In genomic region chr1:173714441-173714758, GRCh38 we compare ENCODE assay signal across 9 cellular contexts. TPM values are rescaled to one million over a fixed set of nuclear protein-coding genes. Genes with fewer than 3 reads are reported as not detected.
DNase-seq lines count a peak whose midpoint lies in the region; ATAC-seq, FAIRE-seq and TF ChIP-seq lines count a peak whose summit lies in the region.
"Had no signal": no experiment of that assay in that cellular context is flagged by ENCODE, and none has a peak within 500 bp of the region (broad histone marks: within the 10 kb centered on the region; RNA-seq: fewer than 3 reads in every experiment).

No MANE protein-coding gene starts in this region.

- ATAC-seq in GM18858 (IDR thresholded peaks at IDR 0.05; ENCODE audit: unreplicated experiment) (no peak), GM19463 (IDR thresholded peaks at IDR 0.05; ENCODE audit: unreplicated experiment) (no peak)

- WGBS in ovary, 3 donors: 48 to 53% (median 51%) methylated on average over 3 of the region's 3 CpGs

- H3K9ac ChIP-seq in OCI-LY3 (ENCODE audit: low read length) (peak overlapping the region; percentile 81), endothelial cell of umbilical vein (replicated peaks; ENCODE audit: extremely low read depth, insufficient read depth, low read length) (peak overlapping the region; percentile 14)

- no peaks in the 10 kb centered on the region for H3K9me3 Mint-ChIP-seq in Calu3 (ENCODE audit: low read depth, unreplicated experiment)

- H2AFZ ChIP-seq in OCI-LY3 (ENCODE audit: low read depth, low read length) (peak overlapping the region; percentile 99), endothelial cell of umbilical vein (ENCODE audit: low read depth, low read length) (peak overlapping the region; percentile 100)

- peak overlapping the region; percentile 87 for H3K27ac Mint-ChIP-seq in Calu3 (ENCODE audit: unreplicated experiment)

- TF ChIP-seq EP300 in ovary (IDR thresholded peaks at IDR 0.05): no peak

- no peaks in the 10 kb centered on the region for H4K20me1 ChIP-seq in OCI-LY3 (ENCODE audit: insufficient read depth, low read length)
- no peaks in the 10 kb centered on the region for H4K20me1 ChIP-seq in endothelial cell of umbilical vein (replicated peaks; ENCODE audit: control insufficient read depth, extremely low read depth, insufficient read depth, low read length)

- dilution Hi-C loops in endothelial cell of umbilical vein (cut with MboI; ENCODE audit: extremely low pct_ligation_motif_present, low sequenced_read_pairs): no loop called here

- peak overlapping the region; percentile 92 for H3K4me3 Mint-ChIP-seq in Calu3 (ENCODE audit: low read depth, unreplicated experiment)

- peaks cover 9% of the 10 kb centered on the region for H3K4me1 Mint-ChIP-seq in Calu3 (ENCODE audit: low read depth, unreplicated experiment)

- H3K9me3 ChIP-seq in OCI-LY3 (ENCODE audit: insufficient read depth, low read length) (no peaks in the 10 kb centered on the region), endothelial cell of umbilical vein (replicated peaks; ENCODE audit: control insufficient read depth, insufficient read depth, low read length) (no peaks in the 10 kb centered on the region), ovary (no peaks in the 10 kb centered on the region)

- peaks cover 14% of the 10 kb centered on the region for H3K36me3 Mint-ChIP-seq in Calu3 (ENCODE audit: insufficient read depth, unreplicated experiment)

- H3K4me2 ChIP-seq in OCI-LY3 (ENCODE audit: low read length) (peak overlapping the region; percentile 88), endothelial cell of umbilical vein (ENCODE audit: insufficient read depth, low read length) (peak overlapping the region; percentile 93)

- H3K27me3 Mint-ChIP-seq in Calu3 (ENCODE audit: unreplicated experiment): peaks cover 26% of the 10 kb centered on the region

- TF ChIP-seq POLR2A in endothelial cell of umbilical vein (IDR thresholded peaks at IDR 0.05; ENCODE audit: low read depth, low read length) (no peak), ovary (IDR thresholded peaks at IDR 0.05) (no peak)

- H3K4me3 ChIP-seq in OCI-LY3 (ENCODE audit: low read length) (peak overlapping the region; percentile 91), endothelial cell of umbilical vein (replicated peaks in 1 of 3; ENCODE audit: insufficient read depth in 1 of 3, low read depth in 1 of 3, low read length in 3 of 3) (peak overlapping the region; percentile 75 to 96 (median 92)), ovary (peak overlapping the region; percentile 84)

- H3K36me3 ChIP-seq in OCI-LY3 (replicated peaks; ENCODE audit: low read depth, low read length): no peaks in the 10 kb centered on the region
- no peaks in the 10 kb centered on the region for H3K36me3 ChIP-seq in endothelial cell of umbilical vein (ENCODE audit: control insufficient read depth in 2 of 2, extremely low read depth in 1 of 2, insufficient read depth in 2 of 2, low read length in 2 of 2)
- no peaks in the 10 kb centered on the region for H3K36me3 ChIP-seq in ovary

- peak overlapping the region; percentile 76 for H3K27ac ChIP-seq in OCI-LY3 (ENCODE audit: low read length)
- H3K27ac ChIP-seq in endothelial cell of umbilical vein (ENCODE audit: insufficient read depth, low read depth, low read length): peak overlapping the region; percentile 49
- H3K27ac ChIP-seq in ovary: peak overlapping the region; percentile 83 to 88

- CTCF ChIA-PET in Calu3 (lab: Charles Lee) (interaction anchor here (1.0 to 1.4 kb wide), 7 partner anchors 25 to 283 kb away, joined by 3 to 5 read pairs (median 3); partner anchors contain the start of gene DARS2), endothelial cell of umbilical vein (lab: Charles Lee) (interaction anchor here (0.6 to 2.1 kb wide), 7 partner anchors 25 to 285 kb away, joined by 3 to 10 read pairs (median 6); partner anchors contain the start of genes CENPL and DARS2)

- H3K27me3 ChIP-seq in OCI-LY3 (ENCODE audit: low read depth, low read length) (no peaks in the 10 kb centered on the region), endothelial cell of umbilical vein (ENCODE audit: control insufficient read depth in 2 of 2, insufficient read depth in 2 of 2, low read length in 2 of 2) (peaks cover 4 to 24% of the 10 kb centered on the region in 2 experiments), ovary (no peaks in the 10 kb centered on the region)

- intact Hi-C loops in Calu3 (cut with micrococcal nuclease; ENCODE audit: unreplicated experiment) (loop anchor here (2.0 to 10.0 kb wide), 3 partner anchors 210 to 284 kb away; partner anchors contain the start of gene PRDX6), endothelial cell of umbilical vein (cut with micrococcal nuclease) (loop anchor here (1.0 to 10.0 kb wide), 6 partner anchors 46 to 440 kb away; partner anchors contain the start of genes ANKRD45, CENPL, DARS2 and RABGAP1L), ovary (cut with DNase I) (no loop called here)

- BruUV-seq in Calu3 (replicated peaks; lab: Mats Ljungman, UMichigan) (TSS peak; percentile 74), endothelial cell of umbilical vein (replicated peaks; lab: Mats Ljungman, UMichigan) (TSS peak; percentile 48)

- no peak for DNase-seq in Calu3
- DNase-seq in endothelial cell of umbilical vein (ENCODE audit: low read depth, low spot score): no peak
- DNase-seq in ovary: no peak
- no peak for DNase-seq in hepatic stellate cell (ENCODE audit: low spot score)
- no peak for DNase-seq in NCI-H1417 treated with DMSO at 0.1 percent for 48 hours (lab: John Stamatoyannopoulos, UW)

- FAIRE-seq in endothelial cell of umbilical vein (lab: Jason Lieb, UNC): no peak
- FAIRE-seq: colon had no signal

- H3K4me1 ChIP-seq in OCI-LY3 (ENCODE audit: low read length) (peaks cover 19% of the 10 kb centered on the region), endothelial cell of umbilical vein (ENCODE audit: control insufficient read depth, extremely low read depth, insufficient read depth, low read length) (peaks cover 23% of the 10 kb centered on the region), ovary (ENCODE audit: insufficient read depth) (peaks cover 2% of the 10 kb centered on the region)

- H3K79me2 ChIP-seq in OCI-LY3 (ENCODE audit: low read length) (peaks cover 35% of the 10 kb centered on the region), endothelial cell of umbilical vein (ENCODE audit: control insufficient read depth, insufficient read depth, low read length) (peaks cover 24% of the 10 kb centered on the region)

- no peaks in the 10 kb centered on the region for H3K9me1 ChIP-seq in endothelial cell of umbilical vein (replicated peaks; ENCODE audit: control insufficient read depth, extremely low read depth, insufficient read depth, low read length)

- TF ChIP-seq CTCF in Calu3 (IDR thresholded peaks at IDR 0.05; ENCODE audit: unreplicated experiment): no peak
- TF ChIP-seq CTCF in OCI-LY3 (IDR thresholded peaks at IDR 0.05; ENCODE audit: low read depth, low read length): no peak
- no peak for TF ChIP-seq CTCF in endothelial cell of umbilical vein (IDR thresholded peaks at IDR 0.05; ENCODE audit: extremely low read depth in 1 of 2, insufficient read depth in 1 of 2, low read depth in 1 of 2, low read length in 2 of 2)
- TF ChIP-seq CTCF in ovary (IDR thresholded peaks at IDR 0.05): no peak

- POLR2A ChIA-PET in endothelial cell of umbilical vein (lab: Charles Lee): interaction anchor here (0.5 to 1.0 kb wide), 2 partner anchors 8 to 154 kb away, joined by 3 to 4 read pairs; partner anchors contain the start of genes GAS5 and ZBTB37

TF ChIP-seq in endothelial cell of umbilical vein, 7 proteins besides CTCF, POLR2A, EP300 and RAD21:
- TF ChIP-seq GATA2 (IDR thresholded peaks at IDR 0.05; ENCODE audit: insufficient read depth, insufficient read length, low read depth, low read length) (no peak), POLR2AphosphoS5 (IDR thresholded peaks at IDR 0.05; ENCODE audit: insufficient read depth, low read depth, low read length) (no peak), FOS (IDR thresholded peaks at IDR 0.05; ENCODE audit: borderline replicate concordance, insufficient read depth, low read length) (no peak), MYC (IDR thresholded peaks at IDR 0.05; ENCODE audit: low read depth, low read length) (no peak), EZH2 (IDR thresholded peaks at IDR 0.05; ENCODE audit: borderline replicate concordance, low read depth, low read length, severe bottlenecking) (no peak), JUN (IDR thresholded peaks at IDR 0.05; ENCODE audit: borderline replicate concordance, insufficient read depth, insufficient read length, low read depth) (no peak)
- TF ChIP-seq, protein P1, sequence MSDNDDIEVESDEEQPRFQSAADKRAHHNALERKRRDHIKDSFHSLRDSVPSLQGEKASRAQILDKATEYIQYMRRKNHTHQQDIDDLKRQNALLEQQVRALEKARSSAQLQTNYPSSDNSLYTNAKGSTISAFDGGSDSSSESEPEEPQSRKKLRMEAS (IDR thresholded peaks at IDR 0.05; ENCODE audit: insufficient read depth, insufficient read length): no peak

RNA-seq across cellular contexts. Expression of gene KLHL20, which starts 0.4 kb away (rescaled TPM):
- total RNA-seq in Calu3 (2022) (21.6 and 22.2 TPM in 2 replicates), endothelial cell of umbilical vein (23.8 and 26.9 TPM in 2 replicates), ovary (10 to 100 TPM; 16.8 to 33.4 (median 23.0) TPM)
- polyA plus RNA-seq in endothelial cell of umbilical vein (9.9 and 14.0 TPM in 2 replicates), ovary (10 to 100 TPM; 15.6 to 27.7 TPM)
- polyA plus RNA-seq in endothelial cell of umbilical vein (2011; cell fraction: cytosol; rRNA removed): 13.3 and 13.5 TPM in 2 replicates
- 17.5 and 25.5 TPM in 2 replicates for polyA plus RNA-seq in endothelial cell of umbilical vein (2011; cell fraction: nucleus; rRNA removed)
- 16.1 and 21.7 TPM in 2 replicates for polyA plus RNA-seq in endothelial cell of umbilical vein (2012)
- 27.7 and 38.2 TPM in 2 replicates for polyA minus RNA-seq in endothelial cell of umbilical vein
- 9.8 TPM for polyA minus RNA-seq in endothelial cell of umbilical vein (2011; cell fraction: cytosol; rRNA and poly(A)+ RNA removed)
- 26.4 and 29.9 TPM in 2 replicates for polyA minus RNA-seq in endothelial cell of umbilical vein (2011; cell fraction: nucleus; rRNA and poly(A)+ RNA removed)

RNA-seq across cellular contexts. Expression of gene ANKRD45, which starts 44.7 kb away (rescaled TPM):
- not detected in 2 replicates for total RNA-seq in Calu3 (2022)
- total RNA-seq in endothelial cell of umbilical vein: 0.37 and 0.62 TPM in 2 replicates
- 0.19 and 0.21 TPM in 2 replicates for polyA plus RNA-seq in endothelial cell of umbilical vein
- 0.25 and 0.34 TPM in 2 replicates for polyA plus RNA-seq in endothelial cell of umbilical vein (2011; cell fraction: cytosol; rRNA removed)
- 0.16 and 0.29 TPM in 2 replicates for polyA plus RNA-seq in endothelial cell of umbilical vein (2011; cell fraction: nucleus; rRNA removed)
- 0.21 TPM in 1 of 2 replicates, not detected in the other for polyA plus RNA-seq in endothelial cell of umbilical vein (2012)
- polyA minus RNA-seq in endothelial cell of umbilical vein: 0.21 TPM in 1 of 2 replicates, not detected in the other
- not detected for polyA minus RNA-seq in endothelial cell of umbilical vein (2011; cell fraction: cytosol; rRNA and poly(A)+ RNA removed)
- 0.48 and 0.53 TPM in 2 replicates for polyA minus RNA-seq in endothelial cell of umbilical vein (2011; cell fraction: nucleus; rRNA and poly(A)+ RNA removed)
- total RNA-seq in ovary: 1 to 10 TPM in 4 of 7 donors, under 1 TPM in 3; 0.30 to 7.1 (median 2.5) TPM
- 1 to 10 TPM in 1 of 2 donors, under 1 TPM in 1; 0.91 to 2.6 TPM for polyA plus RNA-seq in ovary

Comparison
In these comparisons a context has a peak if more than half of its experiments do, and no peak if none do; other contexts are left out.
1. intact Hi-C loops: an anchor here in Calu3 (2.0 to 10.0 kb wide) and endothelial cell of umbilical vein (1.0 to 10.0 kb wide); none called in ovary.